25 cellular contexts compared by ENCODE assay signal in the genomic region with DNA sequence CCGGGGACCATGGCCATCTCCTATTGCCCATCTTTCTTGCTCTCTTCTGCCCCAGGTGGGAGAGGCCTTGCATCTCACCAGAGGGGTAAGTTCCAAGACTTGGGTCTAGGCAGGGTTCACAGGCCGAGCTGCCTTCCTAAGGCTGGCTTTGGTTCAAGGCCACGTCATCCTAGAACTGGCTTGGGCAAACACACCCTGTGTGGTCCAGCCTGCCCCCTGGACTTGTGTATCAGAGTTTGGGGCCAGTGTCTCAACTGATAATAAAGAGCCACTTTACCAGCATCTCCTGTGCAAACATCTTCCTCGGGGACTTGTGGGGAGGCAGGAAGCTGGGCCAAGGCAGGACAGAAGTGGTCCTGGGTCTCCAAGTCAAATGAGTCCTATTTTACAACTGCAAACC.
"Had no signal": no experiment of that assay in that cellular context is flagged by ENCODE, and none has a peak within 500 bp of the region (broad histone marks: within the 10 kb centered on the region; RNA-seq: fewer than 3 reads in every experiment).

No MANE protein-coding gene starts in this region.

- ATAC-seq: Panc1, T-helper 17 cell had no signal

- H3K27ac ChIP-seq: adrenal gland, breast epithelium, KMS-11, RWPE1 had no signal

- H3K4me3 ChIP-seq: adrenal gland, breast epithelium had no signal

- H3K27me3 ChIP-seq: adrenal gland, breast epithelium had no signal

- H3K27me3 Mint-ChIP-seq: activated B cell treated with CpG ODN at 0.5 μM for 24 hours; activated CD4-positive, alpha-beta T cell treated with anti-CD3 and anti-CD28 coated beads, Interleukin-2, amount 10 ng/mL, durations not matched to agents 24 days and 14 days; activated naive CD8-positive, alpha-beta T cell treated with anti-CD3 and anti-CD28 coated beads, Interleukin-2, amount 10 ng/mL, durations not matched to agents 7 days and 5 days; T-helper 17 cell had no signal

- H3K27ac Mint-ChIP-seq: activated B cell treated with CpG ODN at 0.5 μM for 24 hours; activated CD4-positive, alpha-beta T cell treated with anti-CD3 and anti-CD28 coated beads, Interleukin-2, amount 10 ng/mL, durations not matched to agents 24 days and 14 days; activated naive CD8-positive, alpha-beta T cell treated with anti-CD3 and anti-CD28 coated beads, Interleukin-2, amount 10 ng/mL, durations not matched to agents 7 days and 5 days had no signal

- H3K4me1 ChIP-seq: breast epithelium had no signal

- H3K36me3 ChIP-seq: adrenal gland, breast epithelium had no signal

- H3K4me3 Mint-ChIP-seq: activated B cell treated with CpG ODN at 0.5 μM for 24 hours; activated CD4-positive, alpha-beta T cell treated with anti-CD3 and anti-CD28 coated beads, Interleukin-2, amount 10 ng/mL, durations not matched to agents 24 days and 14 days; activated naive CD8-positive, alpha-beta T cell treated with anti-CD3 and anti-CD28 coated beads, Interleukin-2, amount 10 ng/mL, durations not matched to agents 7 days and 5 days; T-helper 17 cell had no signal

- DNase-seq: activated B cell treated with CpG ODN at 0.5 μM for 24 hours; activated CD4-positive, alpha-beta T cell treated with anti-CD3 and anti-CD28 coated beads for 1 hour; activated CD4-positive, alpha-beta T cell treated with anti-CD3 and anti-CD28 coated beads, Interleukin-2, amount 10 ng/mL, durations not matched to agents 24 days and 14 days; activated CD4-positive, alpha-beta T cell treated with anti-CD3 and anti-CD28 coated beads, Interleukin-2, amount 50 U/mL, for 48 hours; activated naive CD4-positive, alpha-beta T cell treated with anti-CD3 and anti-CD28 coated beads, Interleukin-2, amount 50 U/mL, for 16 hours; activated naive CD8-positive, alpha-beta T cell treated with anti-CD3 and anti-CD28 coated beads, Interleukin-2, amount 10 ng/mL, durations not matched to agents 7 days and 5 days; adrenal gland; anterior cingulate cortex; central memory CD4-positive, alpha-beta T cell; NCI-H1092; NCI-H1417; NCI-H2029; NCI-H2107; NCI-H2171 treated with DMSO at 0.1 percent for 48 hours; NCI-H345; NCI-H510A; NCI-H526 treated with DMSO at 0.1 percent for 48 hours; NCI-H82; Right ventricle myocardium superior; T-helper 17 cell; T-helper 9 cell had no signal

- H3K9me3 Mint-ChIP-seq: activated CD4-positive, alpha-beta T cell treated with anti-CD3 and anti-CD28 coated beads, Interleukin-2, amount 10 ng/mL, durations not matched to agents 24 days and 14 days; activated naive CD8-positive, alpha-beta T cell treated with anti-CD3 and anti-CD28 coated beads, Interleukin-2, amount 10 ng/mL, durations not matched to agents 7 days and 5 days had no signal

- H3K4me1 Mint-ChIP-seq: activated B cell treated with CpG ODN at 0.5 μM for 24 hours; activated CD4-positive, alpha-beta T cell treated with anti-CD3 and anti-CD28 coated beads, Interleukin-2, amount 10 ng/mL, durations not matched to agents 24 days and 14 days had no signal

- H3K4me2 ChIP-seq: KMS-11 had no signal

- H3K9ac ChIP-seq: KMS-11 had no signal

- H3K9me3 ChIP-seq: adrenal gland had no signal
